Comparison of ENCODE assay signal across 8 cellular contexts in genomic region chr2:36889782-36890181, GRCh38.
DNase-seq lines count a peak whose midpoint lies in the region; ATAC-seq and TF ChIP-seq lines count a peak whose summit lies in the region.

No MANE protein-coding gene starts in this region.

- ATAC-seq in T-helper 17 cell (peak; percentile 23), HG03354 (IDR thresholded peaks at IDR 0.05; ENCODE audit: poor library complexity, severe bottlenecking, unreplicated experiment) (no peak), GM21447 (IDR thresholded peaks at IDR 0.05; ENCODE audit: unreplicated experiment) (no peak)

- no peak overlapping the region for H3K4me3 Mint-ChIP-seq in T-helper 17 cell

- peaks cover 5% of the 10 kb centered on the region for H3K4me1 Mint-ChIP-seq in T-helper 17 cell

- intact Hi-C loops in posterior vena cava (cut with DNase I) = no loop called here

- no peak overlapping the region for H3K27ac Mint-ChIP-seq in T-helper 17 cell

- WGBS in hepatocyte (ENCODE audit: low lambda C conversion rate, missing lambda C conversion rate) = 63% methylated on average over 4 of the region's 4 CpGs

- H3K36me3 ChIP-seq in ACC112 (ENCODE audit: insufficient read depth, low read length) (peaks cover 9% of the 10 kb centered on the region; the same call in 1 of the 2 replicates), hepatocyte (replicated peaks; ENCODE audit: insufficient read depth, low read depth) (no peaks in the 10 kb centered on the region), WERI-Rb-1 (peaks cover 26% of the 10 kb centered on the region)

- H3K79me2 ChIP-seq in ACC112 (ENCODE audit: control insufficient read depth, insufficient read depth, low read length, unreplicated experiment) = no peaks in the 10 kb centered on the region
- H3K79me2 ChIP-seq in hepatocyte = no peaks in the 10 kb centered on the region

- no peaks in the 10 kb centered on the region for H3K9me2 ChIP-seq in hepatocyte (replicated peaks; ENCODE audit: insufficient read depth)

- DNase-seq in HCEC 1CT (peak; percentile 99), T-helper 17 cell (no peak), hepatocyte (ENCODE audit: low spot score) (peak; percentile 65), WERI-Rb-1 (no peak), posterior vena cava (ENCODE audit: low spot score) (no peak)

- H3K27me3 ChIP-seq in ACC112 (ENCODE audit: insufficient read depth, low read length) (no peaks in the 10 kb centered on the region), hepatocyte (no peaks in the 10 kb centered on the region), WERI-Rb-1 (ENCODE audit: insufficient read depth, low read depth, severe bottlenecking) (no peaks in the 10 kb centered on the region)

- no peaks in the 10 kb centered on the region for H4K20me1 ChIP-seq in hepatocyte (ENCODE audit: insufficient read depth, poor library complexity, severe bottlenecking)

- H3K4me1 ChIP-seq in ACC112 (ENCODE audit: control insufficient read depth, insufficient read depth, low read length, unreplicated experiment) (peaks cover 19% of the 10 kb centered on the region), hepatocyte (ENCODE audit: insufficient read depth) (no peaks in the 10 kb centered on the region)

- H2AFZ ChIP-seq in ACC112 (ENCODE audit: low read length, unreplicated experiment) (no peak overlapping the region), hepatocyte (no peak overlapping the region)

- H3K4me3 ChIP-seq in ACC112 (ENCODE audit: low read depth, low read length) (0 out of 2 replicates have a peak overlapping the region, but pooled peaks have one; percentile 15), hepatocyte (no peak overlapping the region), WERI-Rb-1 (ENCODE audit: low read depth, low read length) (no peak overlapping the region)

- peak overlapping the region; percentile 82 for H3K27ac ChIP-seq in ACC112 (ENCODE audit: low read depth, low read length)
- H3K27ac ChIP-seq in hepatocyte = peak overlapping the region; percentile 49
- H3K27ac ChIP-seq in WERI-Rb-1 = no peak overlapping the region

- no peaks in the 10 kb centered on the region for H3K9me3 ChIP-seq in T-helper 17 cell (ENCODE audit: control insufficient read depth, low read length, poor library complexity, severe bottlenecking)
- H3K9me3 ChIP-seq in hepatocyte (ENCODE audit: low read depth) = no peaks in the 10 kb centered on the region
- no peaks in the 10 kb centered on the region for H3K9me3 ChIP-seq in WERI-Rb-1 (ENCODE audit: severe bottlenecking)

- H3K27me3 Mint-ChIP-seq in T-helper 17 cell = no peaks in the 10 kb centered on the region

- peak overlapping the region; percentile 33 for H3K4me2 ChIP-seq in hepatocyte

- H3K36me3 Mint-ChIP-seq in T-helper 17 cell (ENCODE audit: low read depth) = peaks cover 4% of the 10 kb centered on the region

- TF ChIP-seq CTCF in hepatocyte (IDR thresholded peaks at IDR 0.05; ENCODE audit: poor library complexity) (no peak), WERI-Rb-1 (IDR thresholded peaks at IDR 0.05; ENCODE audit: low read depth, low read length) (no peak)

Comparison
In these comparisons a context has a peak if more than half of its experiments do, and no peak if none do; other contexts are left out.
1. DNase-seq: peak in HCEC 1CT (single experiment) and hepatocyte (single experiment); none in T-helper 17 cell (0 of 3), WERI-Rb-1 (single experiment) and posterior vena cava (single experiment).